ENCODE assay signal across 8 cellular contexts in the genomic region with DNA sequence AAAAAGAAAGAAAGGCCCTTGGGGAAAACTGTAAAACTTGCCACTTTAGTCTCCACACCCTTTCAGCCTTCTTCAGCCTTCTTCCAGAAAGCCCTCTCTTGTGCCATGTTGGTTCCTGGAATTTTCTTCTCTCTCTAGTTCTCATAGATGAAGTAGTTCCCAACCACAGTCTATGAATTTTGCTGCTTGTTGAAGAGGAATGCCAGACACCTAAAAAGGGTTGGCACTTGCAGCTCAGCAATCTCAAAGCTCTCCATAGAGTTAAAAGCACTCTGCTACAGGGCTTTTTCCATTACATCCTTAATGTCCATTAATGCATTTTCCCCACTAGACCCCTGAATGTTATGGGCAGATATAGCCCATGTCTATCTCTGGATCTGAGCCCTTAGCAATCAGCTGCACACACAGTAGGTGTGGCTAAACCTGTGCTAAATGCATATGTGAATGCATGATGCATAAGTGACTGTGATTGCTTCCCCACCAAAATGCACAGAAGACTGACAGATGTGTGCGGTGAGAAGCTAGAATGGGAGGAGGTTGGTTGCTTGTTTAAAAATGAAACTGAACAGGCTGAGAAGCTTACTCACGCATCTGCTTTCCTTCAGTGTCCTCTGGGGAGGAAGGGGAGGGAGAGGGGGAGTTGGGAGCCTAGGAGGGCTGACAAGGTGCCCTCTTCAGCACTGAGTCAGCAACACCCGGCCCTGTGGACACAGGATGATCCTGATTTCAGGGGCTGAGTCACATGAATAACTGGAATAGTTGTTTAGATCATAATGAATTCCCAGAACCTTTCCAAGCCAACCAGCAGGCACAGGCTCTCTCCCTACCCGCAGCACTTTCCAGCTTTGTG.
DNase-seq lines count a peak whose midpoint lies in the region; ATAC-seq and TF ChIP-seq lines count a peak whose summit lies in the region.

No MANE protein-coding gene starts in this region.

- no peaks in the 10 kb centered on the region for H3K9me3 ChIP-seq in left lung

- BruUV-seq in MCF 10A (replicated peaks; lab: Mats Ljungman, UMichigan): no TSS peak

- POLR2A ChIA-PET in MCF 10A (lab: Yijun Ruan, JAX): interaction anchor here (0.9 to 2.2 kb wide), 12 partner anchors 9 to 663 kb away, joined by 3 to 11 read pairs (median 4); a partner anchor contains a TSS

- peak overlapping the region; percentile 39 for H3K27ac Mint-ChIP-seq in activated CD8-positive, alpha-beta memory T cell treated with anti-CD3 and anti-CD28 coated beads, Interleukin-2, amount 10 ng/mL, durations not matched to agents 7 days and 5 days
- peak overlapping the region; percentile 86 for H3K27ac Mint-ChIP-seq in MCF 10A (ENCODE audit: low read depth, unreplicated experiment)

- peak; percentile 55 for DNase-seq in activated CD8-positive, alpha-beta memory T cell treated with anti-CD3 and anti-CD28 coated beads, Interleukin-2, amount 10 ng/mL, durations not matched to agents 7 days and 5 days
- DNase-seq in activated CD8-positive, alpha-beta memory T cell treated with anti-CD3 and anti-CD28 coated beads, Interleukin-2, amount 50 U/mL, for 48 hours: no peak
- DNase-seq in NCI-H2227 treated with DMSO at 0.1 percent for 48 hours (lab: John Stamatoyannopoulos, UW) (peak; percentile 12), MCF 10A (ENCODE audit: unreplicated experiment) (peak; percentile 96), left lung (peak; percentile 64), superior temporal gyrus (ENCODE audit: extremely low spot score) (peak; percentile 46), NCI-H2081 treated with DMSO at 0.1 percent for 48 hours (lab: John Stamatoyannopoulos, UW) (no peak)

- peak overlapping the region; percentile 34 to 59 for H3K27ac ChIP-seq in left lung

- CTCF ChIA-PET in activated CD8-positive, alpha-beta memory T cell treated with anti-CD3 and anti-CD28 coated beads, Interleukin-2, amount 10 ng/mL, durations not matched to agents 7 days and 5 days (lab: Charles Lee): interaction anchor here (1.0 kb wide), 1 partner anchor 548 kb away, joined by 3 read pairs; no protein-coding TSS in a partner anchor
- CTCF ChIA-PET in MCF 10A (lab: Yijun Ruan, JAX): interaction anchor here (0.7 to 1.2 kb wide), 5 partner anchors 27 to 549 kb away, joined by 3 to 8 read pairs (median 3); no protein-coding TSS in a partner anchor

- H3K4me1 ChIP-seq in left lung: peaks cover 12 to 31% of the 10 kb centered on the region in 2 donors

- no peaks in the 10 kb centered on the region for H3K36me3 ChIP-seq in left lung

- no peaks in the 10 kb centered on the region for H3K36me3 Mint-ChIP-seq in activated CD8-positive, alpha-beta memory T cell treated with anti-CD3 and anti-CD28 coated beads, Interleukin-2, amount 10 ng/mL, durations not matched to agents 7 days and 5 days
- no peaks in the 10 kb centered on the region for H3K36me3 Mint-ChIP-seq in MCF 10A (ENCODE audit: insufficient read depth, unreplicated experiment)

- H3K27me3 Mint-ChIP-seq in activated CD8-positive, alpha-beta memory T cell treated with anti-CD3 and anti-CD28 coated beads, Interleukin-2, amount 10 ng/mL, durations not matched to agents 7 days and 5 days: no peaks in the 10 kb centered on the region
- no peaks in the 10 kb centered on the region for H3K27me3 Mint-ChIP-seq in MCF 10A (ENCODE audit: insufficient read depth, unreplicated experiment)

- H3K9me3 Mint-ChIP-seq in activated CD8-positive, alpha-beta memory T cell treated with anti-CD3 and anti-CD28 coated beads, Interleukin-2, amount 10 ng/mL, durations not matched to agents 7 days and 5 days (ENCODE audit: low read depth): no peaks in the 10 kb centered on the region
- H3K9me3 Mint-ChIP-seq in MCF 10A (ENCODE audit: unreplicated experiment): no peaks in the 10 kb centered on the region

- no peak overlapping the region for H3K4me3 Mint-ChIP-seq in activated CD8-positive, alpha-beta memory T cell treated with anti-CD3 and anti-CD28 coated beads, Interleukin-2, amount 10 ng/mL, durations not matched to agents 7 days and 5 days
- H3K4me3 Mint-ChIP-seq in MCF 10A (ENCODE audit: unreplicated experiment): peak overlapping the region; percentile 65

- peak; percentile 67 for ATAC-seq in activated CD8-positive, alpha-beta memory T cell treated with anti-CD3 and anti-CD28 coated beads, Interleukin-2, amount 10 ng/mL, durations not matched to agents 7 days and 5 days
- peak; percentile 57 for ATAC-seq in HG02588 (IDR thresholded peaks at IDR 0.05; ENCODE audit: unreplicated experiment)
- ATAC-seq in left lung: peak; percentile 82

- no peak overlapping the region for H3K4me3 ChIP-seq in left lung

- H3K4me1 Mint-ChIP-seq in activated CD8-positive, alpha-beta memory T cell treated with anti-CD3 and anti-CD28 coated beads, Interleukin-2, amount 10 ng/mL, durations not matched to agents 7 days and 5 days: peaks cover 25% of the 10 kb centered on the region
- peaks cover 22% of the 10 kb centered on the region for H3K4me1 Mint-ChIP-seq in MCF 10A (ENCODE audit: insufficient read depth, unreplicated experiment)

- intact Hi-C loops in MCF 10A (cut with micrococcal nuclease): loop anchor here (1.0 to 10.0 kb wide), 4 partner anchors 144 to 366 kb away; a partner anchor contains a TSS
- intact Hi-C loops in left lung (cut with DNase I): no loop called here

- no peak for TF ChIP-seq CTCF in MCF 10A (IDR thresholded peaks at IDR 0.05; ENCODE audit: unreplicated experiment)
- TF ChIP-seq CTCF in left lung (IDR thresholded peaks at IDR 0.05): no peak

- peaks cover 0 to 13% of the 10 kb centered on the region in 2 donors for H3K27me3 ChIP-seq in left lung

Comparison
In these comparisons a context has a peak if more than half of its experiments do, and no peak if none do; other contexts are left out.
1. DNase-seq: peak in activated CD8-positive, alpha-beta memory T cell treated with anti-CD3 and anti-CD28 coated beads, Interleukin-2, amount 10 ng/mL, durations not matched to agents 7 days and 5 days (single experiment), NCI-H2227 treated with DMSO at 0.1 percent for 48 hours (single experiment), MCF 10A (single experiment), left lung (2 of 2) and superior temporal gyrus (single experiment); none in activated CD8-positive, alpha-beta memory T cell treated with anti-CD3 and anti-CD28 coated beads, Interleukin-2, amount 50 U/mL, for 48 hours (single experiment) and NCI-H2081 treated with DMSO at 0.1 percent for 48 hours (single experiment).
2. Peak in every context shown above with its lines, with median percentiles within 50 percentile points of each other: ATAC-seq.